Comparison of ENCODE assay signal across 3 cellular contexts in genomic region chr10:3242251-3242650, GRCh38.
TF ChIP-seq lines count a peak whose summit lies in the region.

No MANE protein-coding gene starts in this region.

TF ChIP-seq in A549, 52 proteins besides CTCF, POLR2A, EP300 and RAD21:
- no peak for TF ChIP-seq CHD4 (IDR thresholded peaks at IDR 0.05; ENCODE audit: borderline replicate concordance)
- no peak for TF ChIP-seq BCL3 (IDR thresholded peaks at IDR 0.05)
- TF ChIP-seq HES2 (IDR thresholded peaks at IDR 0.05): no peak

TF ChIP-seq in HEK293T, 16 proteins besides CTCF, POLR2A, EP300 and RAD21:
- TF ChIP-seq CTBP1 (IDR thresholded peaks at IDR 0.05; ENCODE audit: borderline replicate concordance) (0 out of 2 replicates have a peak, but pooled peaks have one; percentile 19), SUZ12 (IDR thresholded peaks at IDR 0.05) (no peak)

TF ChIP-seq in H1, 55 proteins besides CTCF, POLR2A, EP300 and RAD21:
- TF ChIP-seq SP2 (IDR thresholded peaks at IDR 0.05; ENCODE audit: low read length) (no peak), POLR2AphosphoS5 (IDR thresholded peaks at IDR 0.05; ENCODE audit: low read depth, low read length) (no peak), KDM5A (IDR thresholded peaks at IDR 0.05; ENCODE audit: low read length) (no peak), TAF7 (optimal IDR thresholded peaks at IDR 0.05; ENCODE audit: borderline replicate concordance, low read depth, low read length) (no peak), BACH1 (IDR thresholded peaks at IDR 0.05; ENCODE audit: low read length) (no peak), JUND (IDR thresholded peaks at IDR 0.05; ENCODE audit: low read length) (no peak), TCF12 (IDR thresholded peaks at IDR 0.05; ENCODE audit: low read depth, low read length) (no peak), ZNF274 (IDR thresholded peaks at IDR 0.05; ENCODE audit: borderline replicate concordance, extremely low read depth, low read length) (no peak), TAF1 (IDR thresholded peaks at IDR 0.05; ENCODE audit: low read depth, low read length) (no peak), CTBP2 (IDR thresholded peaks at IDR 0.05; ENCODE audit: borderline replicate concordance, insufficient read depth, insufficient read length, low read length) (no peak), YY1 (IDR thresholded peaks at IDR 0.05; ENCODE audit: low read depth, low read length) (no peak), TBP (IDR thresholded peaks at IDR 0.05; ENCODE audit: low read depth, low read length) (no peak), SIN3A (conservative IDR thresholded peaks at IDR 0.05 in 1 of 2, IDR thresholded peaks at IDR 0.05 in 1 of 2; ENCODE audit: low read depth in 1 of 2, low read length in 2 of 2) (no peak), CHD7 (IDR thresholded peaks at IDR 0.05; ENCODE audit: insufficient replicate concordance, low read length) (no peak), NANOG (IDR thresholded peaks at IDR 0.05; ENCODE audit: insufficient read depth, low read depth, low read length, poor library complexity, severe bottlenecking) (no peak)
TF ChIP-seq in H1: peak in this region for 0.
